2 cellular contexts compared by ENCODE assay signal in the genomic region with DNA sequence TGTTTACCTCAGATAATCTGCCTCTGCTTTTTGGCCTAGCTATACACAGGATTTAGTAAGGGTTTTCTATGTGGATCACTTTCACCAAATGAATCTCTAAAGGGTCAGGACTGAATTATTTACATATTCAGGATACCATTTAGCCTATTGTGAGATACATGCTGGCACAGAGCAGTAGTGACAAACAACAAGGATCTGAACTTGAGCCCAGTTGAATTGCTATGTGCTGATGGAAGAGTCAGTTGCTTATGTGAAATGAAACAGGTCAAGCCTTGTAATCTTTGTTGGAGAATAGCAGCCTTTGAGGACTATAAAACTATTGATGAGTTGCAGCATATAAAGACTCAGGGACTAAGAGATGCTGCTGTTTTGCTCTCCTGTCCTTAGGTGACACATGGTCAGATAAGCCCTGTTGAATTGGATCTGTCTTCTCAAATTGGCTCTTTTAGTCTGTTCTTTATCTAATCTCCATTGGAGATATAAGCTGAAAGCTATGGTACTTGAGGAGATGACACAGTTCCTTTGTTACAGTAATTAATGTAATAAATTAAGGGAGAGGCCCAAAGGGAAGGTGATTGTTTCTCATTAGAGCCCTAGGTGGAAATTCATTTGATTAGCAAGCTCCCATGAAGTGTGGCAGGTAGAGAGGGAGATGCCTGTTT.
TF ChIP-seq lines count a peak whose summit lies in the region.

No MANE protein-coding gene starts in this region.

TF ChIP-seq in WTC11, 78 proteins besides CTCF, POLR2A, EP300 and RAD21:
- TF ChIP-seq, protein P1, sequence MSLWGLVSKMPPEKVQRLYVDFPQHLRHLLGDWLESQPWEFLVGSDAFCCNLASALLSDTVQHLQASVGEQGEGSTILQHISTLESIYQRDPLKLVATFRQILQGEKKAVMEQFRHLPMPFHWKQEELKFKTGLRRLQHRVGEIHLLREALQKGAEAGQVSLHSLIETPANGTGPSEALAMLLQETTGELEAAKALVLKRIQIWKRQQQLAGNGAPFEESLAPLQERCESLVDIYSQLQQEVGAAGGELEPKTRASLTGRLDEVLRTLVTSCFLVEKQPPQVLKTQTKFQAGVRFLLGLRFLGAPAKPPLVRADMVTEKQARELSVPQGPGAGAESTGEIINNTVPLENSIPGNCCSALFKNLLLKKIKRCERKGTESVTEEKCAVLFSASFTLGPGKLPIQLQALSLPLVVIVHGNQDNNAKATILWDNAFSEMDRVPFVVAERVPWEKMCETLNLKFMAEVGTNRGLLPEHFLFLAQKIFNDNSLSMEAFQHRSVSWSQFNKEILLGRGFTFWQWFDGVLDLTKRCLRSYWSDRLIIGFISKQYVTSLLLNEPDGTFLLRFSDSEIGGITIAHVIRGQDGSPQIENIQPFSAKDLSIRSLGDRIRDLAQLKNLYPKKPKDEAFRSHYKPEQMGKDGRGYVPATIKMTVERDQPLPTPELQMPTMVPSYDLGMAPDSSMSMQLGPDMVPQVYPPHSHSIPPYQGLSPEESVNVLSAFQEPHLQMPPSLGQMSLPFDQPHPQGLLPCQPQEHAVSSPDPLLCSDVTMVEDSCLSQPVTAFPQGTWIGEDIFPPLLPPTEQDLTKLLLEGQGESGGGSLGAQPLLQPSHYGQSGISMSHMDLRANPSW (CRISPR knock-in tag; conservative IDR thresholded peaks at IDR 0.05; ENCODE audit: low read depth) = no peak

TF ChIP-seq in HepG2, 621 proteins besides CTCF, POLR2A, EP300 and RAD21:
- TF ChIP-seq SOX5 (CRISPR knock-in tag; IDR thresholded peaks at IDR 0.05; ENCODE audit: borderline replicate concordance) = no peak
- TF ChIP-seq, protein P2, sequence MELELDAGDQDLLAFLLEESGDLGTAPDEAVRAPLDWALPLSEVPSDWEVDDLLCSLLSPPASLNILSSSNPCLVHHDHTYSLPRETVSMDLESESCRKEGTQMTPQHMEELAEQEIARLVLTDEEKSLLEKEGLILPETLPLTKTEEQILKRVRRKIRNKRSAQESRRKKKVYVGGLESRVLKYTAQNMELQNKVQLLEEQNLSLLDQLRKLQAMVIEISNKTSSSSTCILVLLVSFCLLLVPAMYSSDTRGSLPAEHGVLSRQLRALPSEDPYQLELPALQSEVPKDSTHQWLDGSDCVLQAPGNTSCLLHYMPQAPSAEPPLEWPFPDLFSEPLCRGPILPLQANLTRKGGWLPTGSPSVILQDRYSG (CRISPR knock-in tag; IDR thresholded peaks at IDR 0.05) = no peak
- TF ChIP-seq ZNF383 (CRISPR knock-in tag; IDR thresholded peaks at IDR 0.05; ENCODE audit: borderline replicate concordance) = no peak
- TF ChIP-seq IRX3 (CRISPR knock-in tag; IDR thresholded peaks at IDR 0.05; ENCODE audit: borderline replicate concordance, low read depth) = no peak
- TF ChIP-seq, protein P3, sequence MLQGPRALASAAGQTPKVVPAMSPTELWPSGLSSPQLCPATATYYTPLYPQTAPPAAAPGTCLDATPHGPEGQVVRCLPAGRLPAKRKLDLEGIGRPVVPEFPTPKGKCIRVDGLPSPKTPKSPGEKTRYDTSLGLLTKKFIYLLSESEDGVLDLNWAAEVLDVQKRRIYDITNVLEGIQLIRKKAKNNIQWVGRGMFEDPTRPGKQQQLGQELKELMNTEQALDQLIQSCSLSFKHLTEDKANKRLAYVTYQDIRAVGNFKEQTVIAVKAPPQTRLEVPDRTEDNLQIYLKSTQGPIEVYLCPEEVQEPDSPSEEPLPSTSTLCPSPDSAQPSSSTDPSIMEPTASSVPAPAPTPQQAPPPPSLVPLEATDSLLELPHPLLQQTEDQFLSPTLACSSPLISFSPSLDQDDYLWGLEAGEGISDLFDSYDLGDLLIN (CRISPR knock-in tag; IDR thresholded peaks at IDR 0.05; ENCODE audit: borderline replicate concordance) = no peak
- no peak for TF ChIP-seq FOXO1 (CRISPR knock-in tag; IDR thresholded peaks at IDR 0.05)
- no peak for TF ChIP-seq SALL1 (CRISPR knock-in tag; IDR thresholded peaks at IDR 0.05)
- TF ChIP-seq SMAD3 (CRISPR knock-in tag; IDR thresholded peaks at IDR 0.05) = no peak
- TF ChIP-seq, protein P4, sequence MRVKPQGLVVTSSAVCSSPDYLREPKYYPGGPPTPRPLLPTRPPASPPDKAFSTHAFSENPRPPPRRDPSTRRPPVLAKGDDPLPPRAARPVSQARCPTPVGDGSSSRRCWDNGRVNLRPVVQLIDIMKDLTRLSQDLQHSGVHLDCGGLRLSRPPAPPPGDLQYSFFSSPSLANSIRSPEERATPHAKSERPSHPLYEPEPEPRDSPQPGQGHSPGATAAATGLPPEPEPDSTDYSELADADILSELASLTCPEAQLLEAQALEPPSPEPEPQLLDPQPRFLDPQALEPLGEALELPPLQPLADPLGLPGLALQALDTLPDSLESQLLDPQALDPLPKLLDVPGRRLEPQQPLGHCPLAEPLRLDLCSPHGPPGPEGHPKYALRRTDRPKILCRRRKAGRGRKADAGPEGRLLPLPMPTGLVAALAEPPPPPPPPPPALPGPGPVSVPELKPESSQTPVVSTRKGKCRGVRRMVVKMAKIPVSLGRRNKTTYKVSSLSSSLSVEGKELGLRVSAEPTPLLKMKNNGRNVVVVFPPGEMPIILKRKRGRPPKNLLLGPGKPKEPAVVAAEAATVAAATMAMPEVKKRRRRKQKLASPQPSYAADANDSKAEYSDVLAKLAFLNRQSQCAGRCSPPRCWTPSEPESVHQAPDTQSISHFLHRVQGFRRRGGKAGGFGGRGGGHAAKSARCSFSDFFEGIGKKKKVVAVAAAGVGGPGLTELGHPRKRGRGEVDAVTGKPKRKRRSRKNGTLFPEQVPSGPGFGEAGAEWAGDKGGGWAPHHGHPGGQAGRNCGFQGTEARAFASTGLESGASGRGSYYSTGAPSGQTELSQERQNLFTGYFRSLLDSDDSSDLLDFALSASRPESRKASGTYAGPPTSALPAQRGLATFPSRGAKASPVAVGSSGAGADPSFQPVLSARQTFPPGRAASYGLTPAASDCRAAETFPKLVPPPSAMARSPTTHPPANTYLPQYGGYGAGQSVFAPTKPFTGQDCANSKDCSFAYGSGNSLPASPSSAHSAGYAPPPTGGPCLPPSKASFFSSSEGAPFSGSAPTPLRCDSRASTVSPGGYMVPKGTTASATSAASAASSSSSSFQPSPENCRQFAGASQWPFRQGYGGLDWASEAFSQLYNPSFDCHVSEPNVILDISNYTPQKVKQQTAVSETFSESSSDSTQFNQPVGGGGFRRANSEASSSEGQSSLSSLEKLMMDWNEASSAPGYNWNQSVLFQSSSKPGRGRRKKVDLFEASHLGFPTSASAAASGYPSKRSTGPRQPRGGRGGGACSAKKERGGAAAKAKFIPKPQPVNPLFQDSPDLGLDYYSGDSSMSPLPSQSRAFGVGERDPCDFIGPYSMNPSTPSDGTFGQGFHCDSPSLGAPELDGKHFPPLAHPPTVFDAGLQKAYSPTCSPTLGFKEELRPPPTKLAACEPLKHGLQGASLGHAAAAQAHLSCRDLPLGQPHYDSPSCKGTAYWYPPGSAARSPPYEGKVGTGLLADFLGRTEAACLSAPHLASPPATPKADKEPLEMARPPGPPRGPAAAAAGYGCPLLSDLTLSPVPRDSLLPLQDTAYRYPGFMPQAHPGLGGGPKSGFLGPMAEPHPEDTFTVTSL (CRISPR knock-in tag; IDR thresholded peaks at IDR 0.05; ENCODE audit: borderline replicate concordance) = no peak
- TF ChIP-seq, protein P5, sequence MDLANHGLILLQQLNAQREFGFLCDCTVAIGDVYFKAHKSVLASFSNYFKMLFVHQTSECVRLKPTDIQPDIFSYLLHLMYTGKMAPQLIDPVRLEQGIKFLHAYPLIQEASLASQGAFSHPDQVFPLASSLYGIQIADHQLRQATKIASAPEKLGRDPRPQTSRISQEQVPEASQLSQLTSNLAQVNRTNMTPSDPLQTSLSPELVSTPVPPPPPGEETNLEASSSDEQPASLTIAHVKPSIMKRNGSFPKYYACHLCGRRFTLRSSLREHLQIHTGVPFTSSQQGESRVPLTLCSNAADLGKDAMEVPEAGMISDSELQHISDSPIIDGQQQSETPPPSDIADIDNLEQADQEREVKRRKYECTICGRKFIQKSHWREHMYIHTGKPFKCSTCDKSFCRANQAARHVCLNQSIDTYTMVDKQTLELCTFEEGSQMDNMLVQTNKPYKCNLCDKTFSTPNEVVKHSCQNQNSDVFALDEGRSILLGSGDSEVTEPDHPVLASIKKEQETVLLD (CRISPR knock-in tag; IDR thresholded peaks at IDR 0.05; ENCODE audit: low read depth) = no peak
- TF ChIP-seq CENPT (CRISPR knock-in tag; IDR thresholded peaks at IDR 0.05; ENCODE audit: low read depth) = no peak
- no peak for TF ChIP-seq ZFP1 (CRISPR knock-in tag; IDR thresholded peaks at IDR 0.05)
- no peak for TF ChIP-seq RBFOX2 (IDR thresholded peaks at IDR 0.05; ENCODE audit: low read depth, low read length)
- TF ChIP-seq RBM22 (optimal IDR thresholded peaks at IDR 0.05; ENCODE audit: low read length) = no peak
- TF ChIP-seq ARNT2 (CRISPR knock-in tag; IDR thresholded peaks at IDR 0.05; ENCODE audit: low read depth) = no peak
- TF ChIP-seq MED1 (CRISPR knock-in tag; IDR thresholded peaks at IDR 0.05) = no peak
